ENCODE assay signal across 18 cellular contexts in the genomic region with DNA sequence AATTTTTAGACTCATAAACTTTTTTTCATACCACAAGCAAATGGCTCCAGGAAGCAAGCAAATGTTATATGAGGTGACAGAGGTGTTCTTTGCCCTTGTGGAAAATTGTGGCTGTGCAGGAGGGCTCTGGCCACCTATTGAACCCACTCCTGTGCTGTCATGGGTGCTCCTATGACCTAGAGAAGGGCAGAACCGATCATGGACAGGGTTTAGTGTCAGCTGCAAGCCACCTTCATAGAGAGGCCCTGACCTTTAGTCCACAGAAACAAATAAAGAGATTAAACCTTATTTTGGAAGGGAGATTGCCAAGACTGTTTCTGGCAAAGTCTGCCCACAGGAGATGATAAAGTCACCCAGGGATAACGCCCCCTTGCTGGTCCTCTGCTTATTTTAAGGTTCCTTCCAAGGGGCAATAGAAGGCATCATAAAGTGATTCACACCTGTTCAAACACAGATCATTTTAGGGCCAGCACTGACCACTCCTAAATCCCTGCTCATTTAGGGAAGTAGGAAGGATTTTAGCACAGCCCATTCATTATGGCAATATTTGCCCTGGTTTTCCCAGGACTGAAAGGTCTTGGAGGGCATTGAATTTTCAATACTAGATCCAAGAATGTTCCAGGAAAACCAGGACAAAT. TPM values are rescaled to one million over a fixed set of nuclear protein-coding genes. Genes with fewer than 3 reads are reported as not detected.
DNase-seq lines count a peak whose midpoint lies in the region; ATAC-seq and TF ChIP-seq lines count a peak whose summit lies in the region.
"Had no signal": no experiment of that assay in that cellular context is flagged by ENCODE, and none has a peak within 500 bp of the region (broad histone marks: within the 10 kb centered on the region; RNA-seq: fewer than 3 reads in every experiment).

No MANE protein-coding gene starts in this region.

- no peak overlapping the region for H3K27ac Mint-ChIP-seq in Caco-2 (ENCODE audit: unreplicated experiment)
- no peak overlapping the region for H3K27ac Mint-ChIP-seq in activated CD4-positive, alpha-beta T cell treated with anti-CD3 and anti-CD28 coated beads, Interleukin-2, amount 10 ng/mL, durations not matched to agents 7 days and 5 days
- H3K27ac Mint-ChIP-seq: activated naive CD4-positive, alpha-beta T cell treated with anti-CD3 and anti-CD28 coated beads, Interleukin-2, amount 50 U/mL, for 24 hours; endodermal cell had no signal

- H3K4ac ChIP-seq in mesenchymal stem cell (ENCODE audit: low read depth in 1 of 2, low read length in 2 of 2), result no peak overlapping the region

- POLR2A ChIA-PET in Caco-2 (lab: Charles Lee), result no interaction called here
- POLR2A ChIA-PET in activated CD4-positive, alpha-beta T cell treated with anti-CD3 and anti-CD28 coated beads, Interleukin-2, amount 10 ng/mL, durations not matched to agents 7 days and 5 days (lab: Charles Lee), result interaction anchor here (0.6 kb wide), 1 partner anchor 9 kb away, joined by 10 read pairs; no protein-coding TSS in a partner anchor

- H3K27me3 ChIP-seq in Loucy (ENCODE audit: insufficient read depth, low read length, poor library complexity, severe bottlenecking) (no peaks in the 10 kb centered on the region), mesenchymal stem cell (ENCODE audit: control insufficient read depth in 1 of 2, insufficient read depth in 1 of 2, low read length in 2 of 2) (no peaks in the 10 kb centered on the region), Caco-2 (replicated peaks; ENCODE audit: control insufficient read depth, insufficient read depth, low read length) (no peaks in the 10 kb centered on the region), BE2C (no peaks in the 10 kb centered on the region)
- H3K27me3 ChIP-seq: SJCRH30 had no signal

- H2BK5ac ChIP-seq in mesenchymal stem cell (ENCODE audit: low read depth, low read length, poor library complexity, severe bottlenecking), result no peak overlapping the region

- peaks cover 7% of the 10 kb centered on the region for H3K4me1 ChIP-seq in Loucy (ENCODE audit: insufficient read depth, low read length, poor library complexity, severe bottlenecking)
- H3K4me1 ChIP-seq in mesenchymal stem cell (ENCODE audit: control insufficient read depth, insufficient read depth, low read depth, low read length), result peaks cover 6% of the 10 kb centered on the region
- peaks cover 56% of the 10 kb centered on the region for H3K4me1 ChIP-seq in Caco-2
- no peaks in the 10 kb centered on the region for H3K4me1 ChIP-seq in BE2C

- no peaks in the 10 kb centered on the region for H3K79me1 ChIP-seq in mesenchymal stem cell (replicated peaks; ENCODE audit: low read length, poor library complexity, severe bottlenecking)

- no peak overlapping the region for H3K23ac ChIP-seq in mesenchymal stem cell (ENCODE audit: low read length in 2 of 2)

- ATAC-seq in GM19324 (IDR thresholded peaks at IDR 0.05; ENCODE audit: low FRiP score, unreplicated experiment), result peak; percentile 25
- peak; percentile 21 for ATAC-seq in HG02759 (IDR thresholded peaks at IDR 0.05; ENCODE audit: unreplicated experiment)
- ATAC-seq: activated T-cell treated with anti-CD3 and anti-CD28 coated beads, Interleukin-2, amount 50 U/mL, for 72 hours had no signal

- peaks cover 14% of the 10 kb centered on the region for H3K9me3 Mint-ChIP-seq in Caco-2 (ENCODE audit: unreplicated experiment)
- H3K9me3 Mint-ChIP-seq in activated CD4-positive, alpha-beta T cell treated with anti-CD3 and anti-CD28 coated beads, Interleukin-2, amount 10 ng/mL, durations not matched to agents 7 days and 5 days, result no peaks in the 10 kb centered on the region
- H3K9me3 Mint-ChIP-seq: activated naive CD4-positive, alpha-beta T cell treated with anti-CD3 and anti-CD28 coated beads, Interleukin-2, amount 50 U/mL, for 24 hours; endodermal cell had no signal

- H3K9ac ChIP-seq in Loucy (ENCODE audit: low read depth, low read length, poor library complexity, severe bottlenecking) (no peak overlapping the region), mesenchymal stem cell (ENCODE audit: low read length) (peak overlapping the region; percentile 81)
- H3K9ac ChIP-seq: GM23248 had no signal

- H3K4me1 Mint-ChIP-seq in Caco-2 (ENCODE audit: low read depth, unreplicated experiment), result peaks cover 38% of the 10 kb centered on the region
- H3K4me1 Mint-ChIP-seq in activated CD4-positive, alpha-beta T cell treated with anti-CD3 and anti-CD28 coated beads, Interleukin-2, amount 10 ng/mL, durations not matched to agents 7 days and 5 days, result peaks cover 34% of the 10 kb centered on the region

- no peak overlapping the region for H3K4me3 ChIP-seq in Loucy (ENCODE audit: low read length, poor library complexity, severe bottlenecking)
- peak overlapping the region in 1 of 2 experiments; percentile 16 for H3K4me3 ChIP-seq in mesenchymal stem cell (ENCODE audit: insufficient read depth in 1 of 2, low read depth in 1 of 2, low read length in 2 of 2)
- no peak overlapping the region for H3K4me3 ChIP-seq in Caco-2 (ENCODE audit: low read depth, low read length)
- H3K4me3 ChIP-seq in BE2C (ENCODE audit: low read depth, low read length), result no peak overlapping the region
- H3K4me3 ChIP-seq: GM23248, SJCRH30 had no signal

- H3F3A ChIP-seq in Loucy (ENCODE audit: low read depth), result no peaks in the 10 kb centered on the region

- H2BK120ac ChIP-seq in mesenchymal stem cell (ENCODE audit: low read depth, low read length), result no peak overlapping the region

- H2AFZ ChIP-seq in Loucy (ENCODE audit: low read length) (0 out of 2 replicates have a peak overlapping the region, but pooled peaks have one; percentile 19), mesenchymal stem cell (ENCODE audit: low read depth, low read length) (no peak overlapping the region)
- H2AFZ ChIP-seq: GM23248 had no signal

- no peaks in the 10 kb centered on the region for H3K27me3 Mint-ChIP-seq in Caco-2 (ENCODE audit: insufficient read depth, unreplicated experiment)
- H3K27me3 Mint-ChIP-seq in activated CD4-positive, alpha-beta T cell treated with anti-CD3 and anti-CD28 coated beads, Interleukin-2, amount 10 ng/mL, durations not matched to agents 7 days and 5 days, result no peaks in the 10 kb centered on the region
- H3K27me3 Mint-ChIP-seq: activated naive CD4-positive, alpha-beta T cell treated with anti-CD3 and anti-CD28 coated beads, Interleukin-2, amount 50 U/mL, for 24 hours had no signal

- H3K36me3 ChIP-seq in Loucy (ENCODE audit: insufficient read depth, low read length) (no peaks in the 10 kb centered on the region), mesenchymal stem cell (ENCODE audit: control insufficient read depth in 1 of 2, insufficient read depth in 2 of 2, low read depth in 1 of 2, low read length in 2 of 2) (no peaks in the 10 kb centered on the region), Caco-2 (ENCODE audit: control insufficient read depth, insufficient read depth, low read length) (no peaks in the 10 kb centered on the region), BE2C (no peaks in the 10 kb centered on the region)
- H3K36me3 ChIP-seq: SJCRH30 had no signal

- no peak overlapping the region for H2BK12ac ChIP-seq in mesenchymal stem cell (ENCODE audit: low read length in 2 of 2)

- no peak overlapping the region for H3K27ac ChIP-seq in mesenchymal stem cell (ENCODE audit: low read length, poor library complexity, severe bottlenecking)
- H3K27ac ChIP-seq: GM23248, SJCRH30 had no signal

- H2BK15ac ChIP-seq in mesenchymal stem cell (ENCODE audit: low read depth, poor library complexity, severe bottlenecking), result no peak overlapping the region

- H3K18ac ChIP-seq in mesenchymal stem cell (ENCODE audit: low read depth in 1 of 2, low read length in 2 of 2), result peak overlapping the region in 1 of 2 experiments; percentile 64

- H4K91ac ChIP-seq in mesenchymal stem cell (ENCODE audit: low read length), result no peak overlapping the region

- H3K14ac ChIP-seq in mesenchymal stem cell (ENCODE audit: low read length in 2 of 2), result no peak overlapping the region

- TF ChIP-seq CTCF in Loucy (conservative IDR thresholded peaks at IDR 0.05; ENCODE audit: low read length) (no peak), Caco-2 (IDR thresholded peaks at IDR 0.05; ENCODE audit: insufficient read depth in 1 of 2, low read depth in 1 of 2, low read length in 1 of 2, severe bottlenecking in 1 of 2, unreplicated experiment in 1 of 2) (no peak), BE2C (IDR thresholded peaks at IDR 0.05; ENCODE audit: low read depth, low read length) (no peak)

- no peaks in the 10 kb centered on the region for H3K79me2 ChIP-seq in Loucy (ENCODE audit: insufficient read depth, low read length)

- CTCF ChIA-PET in Caco-2 (lab: Charles Lee), result no interaction called here
- CTCF ChIA-PET in activated CD4-positive, alpha-beta T cell treated with anti-CD3 and anti-CD28 coated beads, Interleukin-2, amount 10 ng/mL, durations not matched to agents 7 days and 5 days (lab: Charles Lee), result interaction anchor here (1.0 kb wide), 1 partner anchor 21 kb away, joined by 4 read pairs; no protein-coding TSS in a partner anchor

- H3K9me2 ChIP-seq in Loucy (replicated peaks; ENCODE audit: low read depth, low read length), result no peaks in the 10 kb centered on the region

- DNase-seq in mesenchymal stem cell, result no peak
- no peak for DNase-seq in GF-D8 (lab: John Stamatoyannopoulos, UW)
- no peak for DNase-seq in Caco-2
- DNase-seq in BE2C, result no peak
- no peak for DNase-seq in activated CD4-positive, alpha-beta T cell treated with anti-CD3 and anti-CD28 coated beads, Interleukin-2, amount 10 ng/mL, durations not matched to agents 7 days and 5 days
- DNase-seq: activated T-cell treated with anti-CD3 and anti-CD28 coated beads, Interleukin-2, amount 50 U/mL, for 72 hours; endodermal cell; glutamatergic neuron; GM23248; NCI-H1436; NCI-H2171 treated with DMSO at 0.1 percent for 48 hours; NCI-H748 treated with DMSO at 0.1 percent for 48 hours; stimulated activated CD4-positive, alpha-beta T cell treated with anti-CD3 and anti-CD28 coated beads, Interleukin-4, amount 100 ng/mL, for 24 hours had no signal

- H3K4me2 ChIP-seq in Loucy (ENCODE audit: low read depth, low read length, poor library complexity, severe bottlenecking) (peak overlapping the region; percentile 13), mesenchymal stem cell (ENCODE audit: low read length, poor library complexity, severe bottlenecking) (no peak overlapping the region)

- H4K8ac ChIP-seq in mesenchymal stem cell (ENCODE audit: low read length), result no peak overlapping the region

- BruUV-seq in Caco-2 (replicated peaks; lab: Mats Ljungman, UMichigan), result no TSS peak

- H2AK5ac ChIP-seq in mesenchymal stem cell (ENCODE audit: low read length, severe bottlenecking), result no peak overlapping the region

- 97% methylated on average over 2 of the region's 2 CpGs for WGBS in mesenchymal stem cell

- H3K36me3 Mint-ChIP-seq in Caco-2 (ENCODE audit: insufficient read depth, unreplicated experiment), result no peaks in the 10 kb centered on the region
- no peaks in the 10 kb centered on the region for H3K36me3 Mint-ChIP-seq in activated CD4-positive, alpha-beta T cell treated with anti-CD3 and anti-CD28 coated beads, Interleukin-2, amount 10 ng/mL, durations not matched to agents 7 days and 5 days (ENCODE audit: low read depth)
- H3K36me3 Mint-ChIP-seq: activated naive CD4-positive, alpha-beta T cell treated with anti-CD3 and anti-CD28 coated beads, Interleukin-2, amount 50 U/mL, for 24 hours had no signal

- no peaks in the 10 kb centered on the region for H4K20me1 ChIP-seq in Loucy (ENCODE audit: insufficient read depth, low read length, poor library complexity, severe bottlenecking)

- no peaks in the 10 kb centered on the region for H3K9me3 ChIP-seq in Loucy (ENCODE audit: insufficient read depth, low read depth, low read length)
- no peaks in the 10 kb centered on the region for H3K9me3 ChIP-seq in mesenchymal stem cell (ENCODE audit: control insufficient read depth, low read length)
- no peaks in the 10 kb centered on the region for H3K9me3 ChIP-seq in Caco-2
- H3K9me3 ChIP-seq in BE2C, result no peaks in the 10 kb centered on the region
- H3K9me3 ChIP-seq: SJCRH30 had no signal

- intact Hi-C loops in Caco-2 (cut with micrococcal nuclease; ENCODE audit: unreplicated experiment), result no loop called here

- no peak overlapping the region for H3K4me3 Mint-ChIP-seq in Caco-2 (ENCODE audit: unreplicated experiment)
- H3K4me3 Mint-ChIP-seq in activated CD4-positive, alpha-beta T cell treated with anti-CD3 and anti-CD28 coated beads, Interleukin-2, amount 10 ng/mL, durations not matched to agents 7 days and 5 days, result no peak overlapping the region
- H3K4me3 Mint-ChIP-seq: activated naive CD4-positive, alpha-beta T cell treated with anti-CD3 and anti-CD28 coated beads, Interleukin-2, amount 50 U/mL, for 24 hours; endodermal cell had no signal

RNA-seq across cellular contexts. Expression of gene STAT4, which starts 26.1 kb away (rescaled TPM):
- polyA plus RNA-seq in mesenchymal stem cell (2013, experiment 1 of 2), result 1.1 TPM
- 1.0 TPM for polyA plus RNA-seq in mesenchymal stem cell (2013, experiment 2 of 2)
- 0.19 and 0.48 TPM in 2 replicates for total RNA-seq in Caco-2 (2022)
- polyA plus RNA-seq in BE2C (2012; ENCODE audit: insufficient read depth, insufficient read length, low read depth), result 0.57 TPM
- total RNA-seq in activated CD4-positive, alpha-beta T cell treated with anti-CD3 and anti-CD28 coated beads, Interleukin-2, amount 10 ng/mL, durations not matched to agents 7 days and 5 days, result 10 to 100 TPM; 72.6 to 84.4 TPM

Comparison
In these comparisons a context has a peak if more than half of its experiments do, and no peak if none do; other contexts are left out.
1. RNA of gene STAT4, which starts 26.1 kb away (total RNA-seq): 72.6 to 84.4 TPM in activated CD4-positive, alpha-beta T cell treated with anti-CD3 and anti-CD28 coated beads, Interleukin-2, amount 10 ng/mL, durations not matched to agents 7 days and 5 days; 0.19 to 0.48 TPM in Caco-2; every median in the first group is over 10 times any median in the second.